28 cellular contexts compared by ENCODE assay signal in the genomic region with DNA sequence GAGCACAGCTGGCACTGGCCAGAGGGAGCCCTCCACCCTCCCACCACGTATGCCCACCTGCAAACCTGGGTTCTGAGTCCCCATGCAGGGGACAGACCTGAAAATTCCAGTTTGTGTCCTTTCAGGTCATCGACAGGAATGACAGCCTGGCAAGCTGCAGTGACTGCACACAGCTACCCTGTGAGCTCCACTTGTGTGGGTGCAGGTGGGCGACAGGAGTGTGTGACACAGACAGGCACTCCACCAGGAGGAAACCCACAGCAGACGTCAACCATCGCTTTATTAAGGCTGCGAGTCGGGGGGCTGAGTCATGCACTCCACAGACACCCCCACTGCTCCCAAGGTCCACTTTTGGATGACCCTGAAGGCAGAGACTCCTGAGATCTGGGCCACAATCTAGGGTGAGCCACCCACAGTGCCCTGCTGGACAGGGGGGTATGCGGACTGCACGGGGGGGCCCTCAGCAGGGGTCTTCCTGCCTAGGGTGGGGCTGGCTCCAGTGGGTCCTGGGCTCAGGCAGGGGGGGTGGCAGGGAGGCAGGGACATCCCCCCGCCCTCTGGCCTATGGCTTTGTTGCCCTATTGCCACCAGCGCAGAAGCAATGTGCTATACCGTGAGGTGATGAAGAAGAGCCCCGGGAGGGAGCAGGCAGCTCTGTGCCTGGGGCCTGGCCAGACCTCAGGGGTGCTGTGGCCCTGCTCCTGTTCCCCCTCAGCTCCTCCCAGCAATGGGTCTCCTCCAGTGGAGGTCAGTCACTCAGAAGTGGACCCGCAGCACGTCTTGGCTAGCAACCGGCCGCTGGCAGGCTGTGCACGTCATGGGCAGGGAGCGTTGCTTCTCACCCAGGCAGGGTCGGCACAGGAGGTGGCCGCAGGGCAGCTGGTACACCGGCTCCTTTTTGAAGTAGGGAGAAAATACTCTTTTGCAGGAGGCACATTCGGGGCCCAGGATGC. TPM values are rescaled to one million over a fixed set of nuclear protein-coding genes. Genes with fewer than 3 reads are reported as not detected.
"Had no signal": no experiment of that assay in that cellular context is flagged by ENCODE, and none has a peak within 500 bp of the region (broad histone marks: within the 10 kb centered on the region; RNA-seq: fewer than 3 reads in every experiment).

No MANE protein-coding gene starts in this region.

- H3K4me3 Mint-ChIP-seq: activated B cell treated with CpG ODN at 0.5 μM for 24 hours; activated CD4-positive, alpha-beta T cell treated with anti-CD3 and anti-CD28 coated beads for 36 hours; activated naive CD4-positive, alpha-beta T cell treated with anti-CD3 and anti-CD28 coated beads for 36 hours; activated naive CD8-positive, alpha-beta T cell treated with anti-CD3 and anti-CD28 coated beads, Interleukin-2, amount 10 ng/mL, durations not matched to agents 7 days and 5 days; activated T-cell treated with anti-CD3 and anti-CD28 coated beads, Interleukin-2, amount 50 U/mL, for 72 hours; dendritic cell treated with granulocyte-macrophage colony-stimulating factor and Interleukin-4, amounts not matched to agents 40 ng/mL and 50 ng/mL, for 4 days; immature natural killer cell; memory B cell; natural killer cell treated with Interleukin-12 subunit alpha and Interleukin-12 subunit beta and Interleukin-15 and Interleukin-18, amount 100 ng/mL, for 72 hours; T-helper 1 cell treated with Interleukin-12 subunit alpha and Interleukin-12 subunit beta and Interleukin-4 antibody, amounts not matched to agents 30 μg/mL and 1 μg/mL, for 36 hours had no signal

- H3K27ac ChIP-seq: cardiac muscle cell, foreskin keratinocyte, hepatocyte, left ventricle myocardium inferior, tibial artery had no signal

- H3K4me1 Mint-ChIP-seq: activated B cell treated with CpG ODN at 0.5 μM for 24 hours; activated CD4-positive, alpha-beta T cell treated with anti-CD3 and anti-CD28 coated beads for 36 hours; immature natural killer cell; memory B cell had no signal

- H3K27me3 ChIP-seq: cardiac muscle cell, foreskin keratinocyte, hepatocyte, tibial artery had no signal

- H3K9me3 Mint-ChIP-seq: activated B cell treated with CpG ODN at 0.5 μM for 24 hours; activated naive CD4-positive, alpha-beta T cell treated with anti-CD3 and anti-CD28 coated beads for 36 hours; activated naive CD8-positive, alpha-beta T cell treated with anti-CD3 and anti-CD28 coated beads, Interleukin-2, amount 10 ng/mL, durations not matched to agents 7 days and 5 days; activated T-cell treated with anti-CD3 and anti-CD28 coated beads, Interleukin-2, amount 50 U/mL, for 72 hours; dendritic cell treated with granulocyte-macrophage colony-stimulating factor and Interleukin-4, amounts not matched to agents 40 ng/mL and 50 ng/mL, for 4 days; immature natural killer cell; memory B cell; natural killer cell treated with Interleukin-12 subunit alpha and Interleukin-12 subunit beta and Interleukin-15 and Interleukin-18, amount 100 ng/mL, for 72 hours; T-helper 1 cell treated with Interleukin-12 subunit alpha and Interleukin-12 subunit beta and Interleukin-4 antibody, amounts not matched to agents 30 μg/mL and 1 μg/mL, for 36 hours had no signal

- H3K27ac Mint-ChIP-seq: activated B cell treated with CpG ODN at 0.5 μM for 24 hours; activated CD4-positive, alpha-beta T cell treated with anti-CD3 and anti-CD28 coated beads for 36 hours; activated naive CD4-positive, alpha-beta T cell treated with anti-CD3 and anti-CD28 coated beads for 36 hours; activated naive CD8-positive, alpha-beta T cell treated with anti-CD3 and anti-CD28 coated beads, Interleukin-2, amount 10 ng/mL, durations not matched to agents 7 days and 5 days; activated T-cell treated with anti-CD3 and anti-CD28 coated beads, Interleukin-2, amount 50 U/mL, for 72 hours; dendritic cell treated with granulocyte-macrophage colony-stimulating factor and Interleukin-4, amounts not matched to agents 40 ng/mL and 50 ng/mL, for 4 days; memory B cell; natural killer cell treated with Interleukin-12 subunit alpha and Interleukin-12 subunit beta and Interleukin-15 and Interleukin-18, amount 100 ng/mL, for 72 hours; T-helper 1 cell treated with Interleukin-12 subunit alpha and Interleukin-12 subunit beta and Interleukin-4 antibody, amounts not matched to agents 30 μg/mL and 1 μg/mL, for 36 hours had no signal

- DNase-seq: activated B cell treated with CpG ODN at 0.5 μM for 24 hours; activated CD4-positive, alpha-beta T cell treated with anti-CD3 and anti-CD28 coated beads for 36 hours; activated CD4-positive, alpha-beta T cell treated with anti-CD3 and anti-CD28 coated beads, Interleukin-2, amount 50 U/mL, for 4 hours; activated CD8-positive, alpha-beta memory T cell treated with anti-CD3 and anti-CD28 coated beads for 24 hours; activated CD8-positive, alpha-beta memory T cell treated with anti-CD3 and anti-CD28 coated beads, Interleukin-2, amount 50 U/mL, for 4 hours; activated effector memory CD4-positive, alpha-beta T cell treated with Interleukin-2 at 50 U/mL for 16 hours; activated naive CD4-positive, alpha-beta T cell treated with anti-CD3 and anti-CD28 coated beads for 36 hours; activated naive CD8-positive, alpha-beta T cell treated with anti-CD3 and anti-CD28 coated beads, Interleukin-2, amount 10 ng/mL, durations not matched to agents 7 days and 5 days; activated T-cell treated with anti-CD3 and anti-CD28 coated beads, Interleukin-2, amount 50 U/mL, for 72 hours; effector CD8-positive, alpha-beta T cell; erythroblast; foreskin keratinocyte; immature natural killer cell; kidney glomerular epithelial cell; left ventricle myocardium inferior; stimulated activated CD4-positive, alpha-beta T cell treated with anti-CD3 and anti-CD28 coated beads, Interleukin-4, amount 100 ng/mL, for 24 hours; stimulated activated naive CD4-positive, alpha-beta T cell treated with Interleukin-2 at 50 U/mL for 16 hours; T1000; tibial artery had no signal

- H3K27me3 Mint-ChIP-seq: activated B cell treated with CpG ODN at 0.5 μM for 24 hours; activated CD4-positive, alpha-beta T cell treated with anti-CD3 and anti-CD28 coated beads for 36 hours; activated naive CD8-positive, alpha-beta T cell treated with anti-CD3 and anti-CD28 coated beads, Interleukin-2, amount 10 ng/mL, durations not matched to agents 7 days and 5 days; dendritic cell treated with granulocyte-macrophage colony-stimulating factor and Interleukin-4, amounts not matched to agents 40 ng/mL and 50 ng/mL, for 4 days; memory B cell; natural killer cell treated with Interleukin-12 subunit alpha and Interleukin-12 subunit beta and Interleukin-15 and Interleukin-18, amount 100 ng/mL, for 72 hours had no signal

- ATAC-seq: activated CD4-positive, alpha-beta T cell treated with anti-CD3 and anti-CD28 coated beads for 36 hours; activated T-cell treated with anti-CD3 and anti-CD28 coated beads, Interleukin-2, amount 50 U/mL, for 72 hours; foreskin keratinocyte had no signal

- H3K4me3 ChIP-seq: cardiac muscle cell, hepatocyte, left ventricle myocardium inferior, tibial artery had no signal

- H3K36me3 ChIP-seq: cardiac muscle cell had no signal

RNA-seq across cellular contexts. Expression of a gene that starts 25.1 kb away (rescaled TPM):
- total RNA-seq: activated B cell treated with CpG ODN at 0.5 μM for 24 hours; activated CD4-positive, alpha-beta T cell treated with anti-CD3 and anti-CD28 coated beads for 36 hours; activated naive CD4-positive, alpha-beta T cell treated with anti-CD3 and anti-CD28 coated beads for 36 hours; activated naive CD8-positive, alpha-beta T cell treated with anti-CD3 and anti-CD28 coated beads, Interleukin-2, amount 10 ng/mL, durations not matched to agents 7 days and 5 days; activated T-cell treated with anti-CD3 and anti-CD28 coated beads, Interleukin-2, amount 50 U/mL, for 72 hours; cardiac muscle cell; foreskin keratinocyte; glomerular endothelial cell; natural killer cell treated with Interleukin-12 subunit alpha and Interleukin-12 subunit beta and Interleukin-15 and Interleukin-18, amount 100 ng/mL, for 72 hours; posterior vena cava; ureter had no signal

RNA-seq across cellular contexts. Expression of a gene that starts 38.2 kb away (rescaled TPM):
- total RNA-seq: activated B cell treated with CpG ODN at 0.5 μM for 24 hours; activated naive CD4-positive, alpha-beta T cell treated with anti-CD3 and anti-CD28 coated beads for 36 hours; cardiac muscle cell; foreskin keratinocyte; glomerular endothelial cell; hepatocyte; left ventricle myocardium inferior; natural killer cell treated with Interleukin-12 subunit alpha and Interleukin-12 subunit beta and Interleukin-15 and Interleukin-18, amount 100 ng/mL, for 72 hours; posterior vena cava; ureter had no signal
